Comparison of ENCODE assay signal across 8 cellular contexts in the genomic region with DNA sequence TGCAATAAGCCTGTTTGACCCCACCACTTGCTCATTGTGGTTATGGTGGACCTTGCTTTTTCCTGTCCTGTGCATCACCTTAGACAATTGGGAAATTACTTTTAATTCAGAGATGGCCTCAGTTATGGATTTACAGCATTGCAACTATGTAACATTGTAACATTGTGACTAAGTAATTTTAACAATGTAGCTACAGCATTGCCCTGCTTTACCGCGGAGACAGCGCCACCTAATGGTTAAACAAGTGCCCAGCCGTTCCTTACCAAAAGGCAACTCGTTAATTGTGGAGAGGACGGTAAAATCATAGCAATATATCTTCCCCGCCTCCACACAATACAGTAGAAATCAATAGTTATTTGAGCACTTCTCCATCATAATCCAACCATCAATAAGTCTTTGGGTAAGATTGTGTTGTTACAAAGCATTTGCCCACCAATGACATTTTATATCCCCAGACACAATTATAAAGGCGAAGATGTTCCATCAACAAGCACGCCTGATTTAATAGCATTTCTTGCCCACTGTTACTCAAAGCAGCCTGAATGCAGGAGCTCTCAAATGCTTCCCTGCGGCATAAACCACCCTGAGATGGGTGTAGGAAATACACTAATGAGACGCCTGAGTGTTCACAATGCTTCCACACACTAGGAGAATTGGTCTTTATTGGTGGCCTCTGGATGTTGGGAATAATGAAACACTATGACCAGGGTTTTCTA.
DNase-seq lines count a peak whose midpoint lies in the region; ATAC-seq and TF ChIP-seq lines count a peak whose summit lies in the region.

No MANE protein-coding gene starts in this region.

- H2AFZ ChIP-seq in OCI-LY3 (ENCODE audit: low read depth, low read length), result no peak overlapping the region

- TF ChIP-seq POLR2A in vagina (IDR thresholded peaks at IDR 0.05), result no peak

- intact Hi-C loops in vagina (cut with DNase I), result no loop called here

- H3K79me2 ChIP-seq in OCI-LY3 (ENCODE audit: low read length), result no peaks in the 10 kb centered on the region

- no peaks in the 10 kb centered on the region for H3K27me3 Mint-ChIP-seq in activated T-cell treated with anti-CD3 and anti-CD28 coated beads, Interleukin-2, amount 50 U/mL, for 72 hours (ENCODE audit: low read depth)
- H3K27me3 Mint-ChIP-seq in osteocyte (ENCODE audit: unreplicated experiment), result peaks cover 5% of the 10 kb centered on the region

- H3K9ac ChIP-seq in OCI-LY3 (ENCODE audit: low read length), result no peak overlapping the region

- no peak overlapping the region for H3K27ac Mint-ChIP-seq in activated T-cell treated with anti-CD3 and anti-CD28 coated beads, Interleukin-2, amount 50 U/mL, for 72 hours
- H3K27ac Mint-ChIP-seq in osteocyte (ENCODE audit: unreplicated experiment), result no peak overlapping the region

- H3K27me3 ChIP-seq in OCI-LY3 (ENCODE audit: low read depth, low read length) (no peaks in the 10 kb centered on the region), vagina (no peaks in the 10 kb centered on the region)

- DNase-seq in ELR (ENCODE audit: low read depth) (peak; percentile 71), foreskin fibroblast (peak; percentile 44 to 83), osteocyte (ENCODE audit: extremely low spot score, unreplicated experiment) (no peak), vagina (ENCODE audit: extremely low spot score in 2 of 2) (no peak)
- peak; percentile 64 to 66 for DNase-seq in activated T-cell treated with anti-CD3 and anti-CD28 coated beads, Interleukin-2, amount 50 U/mL, for 72 hours

- H3K27ac ChIP-seq in OCI-LY3 (ENCODE audit: low read length) (no peak overlapping the region), vagina (no peak overlapping the region)

- H4K20me1 ChIP-seq in OCI-LY3 (ENCODE audit: insufficient read depth, low read length), result no peaks in the 10 kb centered on the region

- H3K4me2 ChIP-seq in OCI-LY3 (ENCODE audit: low read length), result no peak overlapping the region

- H3K4me1 Mint-ChIP-seq in activated T-cell treated with anti-CD3 and anti-CD28 coated beads, Interleukin-2, amount 50 U/mL, for 72 hours (ENCODE audit: low read depth), result no peaks in the 10 kb centered on the region
- H3K4me1 Mint-ChIP-seq in osteocyte (ENCODE audit: unreplicated experiment), result no peaks in the 10 kb centered on the region

- H3K4me3 ChIP-seq in OCI-LY3 (ENCODE audit: low read length) (no peak overlapping the region), foreskin fibroblast (ENCODE audit: low read depth in 1 of 2, low read length in 2 of 2) (no peak overlapping the region), vagina (no peak overlapping the region)

- no peak overlapping the region for H3K4me3 Mint-ChIP-seq in activated T-cell treated with anti-CD3 and anti-CD28 coated beads, Interleukin-2, amount 50 U/mL, for 72 hours
- H3K4me3 Mint-ChIP-seq in osteocyte (ENCODE audit: unreplicated experiment), result no peak overlapping the region

- H3K36me3 ChIP-seq in OCI-LY3 (replicated peaks; ENCODE audit: low read depth, low read length), result no peaks in the 10 kb centered on the region
- no peaks in the 10 kb centered on the region for H3K36me3 ChIP-seq in vagina

- H3K4me1 ChIP-seq in OCI-LY3 (ENCODE audit: low read length) (no peaks in the 10 kb centered on the region), vagina (no peaks in the 10 kb centered on the region)

- ATAC-seq in HG02885 (IDR thresholded peaks at IDR 0.05; ENCODE audit: poor library complexity, unreplicated experiment) (peak; percentile 63), HG02973 (IDR thresholded peaks at IDR 0.05; ENCODE audit: unreplicated experiment) (no peak)
- ATAC-seq in activated T-cell treated with anti-CD3 and anti-CD28 coated beads, Interleukin-2, amount 50 U/mL, for 72 hours (replicated peaks in 1 of 2), result peak; percentile 56 to 60

- no peaks in the 10 kb centered on the region for H3K36me3 Mint-ChIP-seq in activated T-cell treated with anti-CD3 and anti-CD28 coated beads, Interleukin-2, amount 50 U/mL, for 72 hours (ENCODE audit: insufficient read depth in 2 of 2)
- H3K36me3 Mint-ChIP-seq in osteocyte (ENCODE audit: unreplicated experiment), result no peaks in the 10 kb centered on the region

- no peaks in the 10 kb centered on the region for H3K9me3 ChIP-seq in OCI-LY3 (ENCODE audit: insufficient read depth, low read length)
- H3K9me3 ChIP-seq in vagina, result no peaks in the 10 kb centered on the region

- no peaks in the 10 kb centered on the region for H3K9me3 Mint-ChIP-seq in activated T-cell treated with anti-CD3 and anti-CD28 coated beads, Interleukin-2, amount 50 U/mL, for 72 hours
- H3K9me3 Mint-ChIP-seq in osteocyte (ENCODE audit: unreplicated experiment), result no peaks in the 10 kb centered on the region

- TF ChIP-seq CTCF in OCI-LY3 (IDR thresholded peaks at IDR 0.05; ENCODE audit: low read depth, low read length), result peak; percentile 99
- TF ChIP-seq CTCF in foreskin fibroblast (IDR thresholded peaks at IDR 0.05; ENCODE audit: low read depth, low read length), result peak; percentile 99
- peak; percentile 88 for TF ChIP-seq CTCF in osteocyte (IDR thresholded peaks at IDR 0.05)
- peak in 2 of 3 experiments; percentile 41 to 45 for TF ChIP-seq CTCF in vagina (IDR thresholded peaks at IDR 0.05)

Comparison
In these comparisons a context has a peak if more than half of its experiments do, and no peak if none do; other contexts are left out.
1. DNase-seq: peak in ELR (single experiment), activated T-cell treated with anti-CD3 and anti-CD28 coated beads, Interleukin-2, amount 50 U/mL, for 72 hours (2 of 2) and foreskin fibroblast (2 of 2); none in osteocyte (single experiment) and vagina (0 of 2).
2. CTCF ChIP-seq: peak in every context shown above with its lines; median percentile 99 in OCI-LY3; 99 in foreskin fibroblast; 88 in osteocyte; 43 in vagina.